ENCODE assay signal across 8 cellular contexts in genomic region chr16:30740364-30741251, GRCh38. TPM values are rescaled to one million over a fixed set of nuclear protein-coding genes. Genes with fewer than 3 reads are reported as not detected.
DNase-seq lines count a peak whose midpoint lies in the region; ATAC-seq, FAIRE-seq and TF ChIP-seq lines count a peak whose summit lies in the region.

No MANE protein-coding gene starts in this region.

- no peak overlapping the region for H2AFZ ChIP-seq in GM23338

- peaks cover 11% of the 10 kb centered on the region for H4K20me1 ChIP-seq in GM23338 (replicated peaks; ENCODE audit: insufficient read depth)

- H3K4me2 ChIP-seq in GM23338, result no peak overlapping the region

- peaks cover 15% of the 10 kb centered on the region; the same call in 1 of the 2 replicates for H3K36me3 ChIP-seq in GM23338 (ENCODE audit: insufficient read depth)
- H3K36me3 ChIP-seq in mucosa of stomach (ENCODE audit: control insufficient read depth, insufficient read depth, low read length), result peaks cover 27% of the 10 kb centered on the region
- peaks cover 84% of the 10 kb centered on the region for H3K36me3 ChIP-seq in WERI-Rb-1

- H3K79me2 ChIP-seq in GM23338 (replicated peaks; ENCODE audit: insufficient read depth), result no peaks in the 10 kb centered on the region

- H3K4me3 Mint-ChIP-seq in GM23338, result peak overlapping the region; percentile 35

- H3K9me2 ChIP-seq in GM23338 (ENCODE audit: insufficient read depth), result no peaks in the 10 kb centered on the region

- H3K9me3 ChIP-seq in mucosa of stomach (ENCODE audit: control insufficient read depth, low read length) (no peaks in the 10 kb centered on the region), WERI-Rb-1 (ENCODE audit: severe bottlenecking) (no peaks in the 10 kb centered on the region)

- H3K9ac ChIP-seq in mucosa of stomach (ENCODE audit: low read length), result peak overlapping the region; percentile 68

- no peaks in the 10 kb centered on the region for H3K9me3 Mint-ChIP-seq in GM23338

- peaks cover 8% of the 10 kb centered on the region for H3K27me3 Mint-ChIP-seq in GM23338 (ENCODE audit: insufficient read depth, low read depth, poor library complexity)

- H3K27ac ChIP-seq in GM23338 (ENCODE audit: low read depth) (peak overlapping the region; percentile 13; the same call in 1 of the 2 replicates), WERI-Rb-1 (no peak overlapping the region)

- H3K27ac Mint-ChIP-seq in GM23338, result peak overlapping the region; percentile 93

- FAIRE-seq in RCC 7860 (lab: Jason Lieb, UNC), result peak; percentile 84

- ATAC-seq in GM23338, result peak; percentile 93
- no peak for ATAC-seq in HG03280 (IDR thresholded peaks at IDR 0.05; ENCODE audit: unreplicated experiment)

- H3K4me1 Mint-ChIP-seq in GM23338, result peaks cover 18% of the 10 kb centered on the region

- H3K36me3 Mint-ChIP-seq in GM23338 (ENCODE audit: low read depth), result peaks cover 58% of the 10 kb centered on the region

- H3K27me3 ChIP-seq in GM23338 (ENCODE audit: insufficient read depth) (no peaks in the 10 kb centered on the region), mucosa of stomach (ENCODE audit: control insufficient read depth, insufficient read depth, low read length) (no peaks in the 10 kb centered on the region), WERI-Rb-1 (ENCODE audit: insufficient read depth, low read depth, severe bottlenecking) (no peaks in the 10 kb centered on the region)

- DNase-seq in GM23338 (ENCODE audit: low spot score), result peak; percentile 72
- peak; percentile 75 for DNase-seq in RCC 7860 (ENCODE audit: low spot score)
- DNase-seq in epithelial cell of esophagus (ENCODE audit: low read depth), result peak; percentile 99
- DNase-seq in UCSD-AML1 (lab: John Stamatoyannopoulos, UW; ENCODE audit: unreplicated experiment), result no peak
- DNase-seq in NCI-H1694 treated with DMSO at 0.1 percent for 48 hours (lab: John Stamatoyannopoulos, UW), result no peak
- DNase-seq in WERI-Rb-1, result no peak

- TF ChIP-seq CTCF in GM23338 (conservative IDR thresholded peaks at IDR 0.05; ENCODE audit: low read depth in 2 of 2), result no peak
- no peak for TF ChIP-seq CTCF in epithelial cell of esophagus (IDR thresholded peaks at IDR 0.05; ENCODE audit: insufficient read depth, low read depth, low read length, missing control alignments)
- no peak for TF ChIP-seq CTCF in WERI-Rb-1 (IDR thresholded peaks at IDR 0.05; ENCODE audit: low read depth, low read length)

- H3F3A ChIP-seq in GM23338 (replicated peaks; ENCODE audit: low read depth), result 0 out of 2 replicates have a peak, but pooled peaks cover 4% of the 10 kb centered on the region

- H3K4me1 ChIP-seq in GM23338 (ENCODE audit: insufficient read depth) (peaks cover 3% of the 10 kb centered on the region), mucosa of stomach (ENCODE audit: control insufficient read depth, insufficient read depth, low read length) (peaks cover 33% of the 10 kb centered on the region)

- H3K4me3 ChIP-seq in GM23338 (no peak overlapping the region), epithelial cell of esophagus (ENCODE audit: low read length) (peak overlapping the region; percentile 82), mucosa of stomach (ENCODE audit: low read length) (peak overlapping the region; percentile 4), WERI-Rb-1 (ENCODE audit: low read depth, low read length) (no peak overlapping the region)

TF ChIP-seq in GM23338, 12 proteins besides CTCF, POLR2A, EP300 and RAD21:
- TF ChIP-seq ZNF114 (CRISPR knock-in tag; IDR thresholded peaks at IDR 0.05) (no peak), NANOG (IDR thresholded peaks at IDR 0.05; ENCODE audit: borderline replicate concordance) (no peak), STAT1 (IDR thresholded peaks at IDR 0.05; ENCODE audit: unreplicated experiment) (no peak), REST (IDR thresholded peaks at IDR 0.05; ENCODE audit: unreplicated experiment) (no peak), CREB1 (CRISPR knock-in tag; IDR thresholded peaks at IDR 0.05; ENCODE audit: low read depth) (no peak)

RNA-seq across cellular contexts. Expression of gene PHKG2, which starts 7.6 kb away (rescaled TPM):
- total RNA-seq in GM23338 (2014; rRNA removed; shearing (Covaris generic)), result 27.0 and 31.3 TPM in 2 replicates
- polyA plus RNA-seq in GM23338 (2016; fragmentation: Nextera tagmentation; extraction: Ambion mirVana), result 26.9 and 28.1 TPM in 2 replicates

RNA-seq across cellular contexts. Expression of gene CFAP119, which starts 21.3 kb away (rescaled TPM):
- total RNA-seq in GM23338 (2014; rRNA removed; shearing (Covaris generic)), result 2.2 and 2.7 TPM in 2 replicates
- 4.4 and 5.2 TPM in 2 replicates for polyA plus RNA-seq in GM23338 (2016; fragmentation: Nextera tagmentation; extraction: Ambion mirVana)

RNA-seq across cellular contexts. Expression of gene RNF40, which starts 21.5 kb away (rescaled TPM):
- 78.5 and 80.2 TPM in 2 replicates for total RNA-seq in GM23338 (2014; rRNA removed; shearing (Covaris generic))
- polyA plus RNA-seq in GM23338 (2016; fragmentation: Nextera tagmentation; extraction: Ambion mirVana), result 32.6 and 36.0 TPM in 2 replicates

RNA-seq across cellular contexts. Expression of gene SRCAP, which starts 41.6 kb away (rescaled TPM):
- total RNA-seq in GM23338 (2014; rRNA removed; shearing (Covaris generic)), result 38.4 and 44.3 TPM in 2 replicates
- polyA plus RNA-seq in GM23338 (2016; fragmentation: Nextera tagmentation; extraction: Ambion mirVana), result 14.1 and 15.3 TPM in 2 replicates

RNA-seq across cellular contexts. Expression of gene ZNF629, which starts 46.4 kb away (rescaled TPM):
- 18.5 and 20.3 TPM in 2 replicates for total RNA-seq in GM23338 (2014; rRNA removed; shearing (Covaris generic))
- polyA plus RNA-seq in GM23338 (2016; fragmentation: Nextera tagmentation; extraction: Ambion mirVana), result 3.9 and 4.1 TPM in 2 replicates

Comparison
In these comparisons a context has a peak if more than half of its experiments do, and no peak if none do; other contexts are left out.
1. DNase-seq: peak in GM23338 (single experiment), RCC 7860 (single experiment) and epithelial cell of esophagus (single experiment); none in UCSD-AML1 (single experiment), NCI-H1694 treated with DMSO at 0.1 percent for 48 hours (single experiment) and WERI-Rb-1 (single experiment).
2. H3K4me3 ChIP-seq: peak in epithelial cell of esophagus (single experiment) and mucosa of stomach (single experiment); none in GM23338 (single experiment) and WERI-Rb-1 (single experiment).